In the genomic region with DNA sequence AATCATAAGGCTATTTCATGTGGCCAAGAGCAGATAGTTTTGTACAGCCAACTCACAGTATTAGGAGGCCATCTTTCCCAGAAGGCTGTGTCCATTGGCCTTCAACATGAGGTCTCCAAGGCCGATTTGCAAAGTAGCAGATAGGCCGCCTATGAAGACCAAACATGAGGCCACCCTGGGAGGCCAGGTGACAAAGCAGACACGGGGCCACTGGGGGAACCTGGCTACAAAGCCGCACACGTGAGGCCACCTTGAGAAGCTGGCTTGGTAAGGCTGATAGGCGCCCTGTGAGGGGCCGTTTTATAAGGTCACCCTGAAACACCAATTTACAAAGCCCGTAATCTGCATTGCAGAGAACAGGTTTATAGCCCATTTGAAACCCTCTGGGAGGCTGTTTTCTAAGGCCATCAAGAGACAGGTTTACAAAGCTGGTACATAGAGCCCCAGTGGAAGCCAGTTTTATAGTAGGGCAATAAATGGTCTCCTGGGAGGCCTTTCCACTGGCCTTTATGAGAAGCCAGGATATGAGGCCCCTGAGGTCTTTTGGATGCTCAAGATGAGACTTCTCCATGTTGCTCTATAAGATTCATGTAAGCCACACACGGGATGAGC, we compare ENCODE assay signal across 24 cellular contexts. TPM values are rescaled to one million over a fixed set of nuclear protein-coding genes. Genes with fewer than 3 reads are reported as not detected.
DNase-seq lines count a peak whose midpoint lies in the region; ATAC-seq, FAIRE-seq and TF ChIP-seq lines count a peak whose summit lies in the region.
"Had no signal": no experiment of that assay in that cellular context is flagged by ENCODE, and none has a peak within 500 bp of the region (broad histone marks: within the 10 kb centered on the region; RNA-seq: fewer than 3 reads in every experiment).

No MANE protein-coding gene starts in this region.

- DNase-seq in HepG2 (ENCODE audit: low spot score) (no peak), colonic mucosa (no peak), transverse colon (no peak), NCI-H1694 treated with DMSO at 0.1 percent for 48 hours (lab: John Stamatoyannopoulos, UW) (no peak), OCI-M2 (lab: John Stamatoyannopoulos, UW; ENCODE audit: unreplicated experiment) (no peak), glomerular visceral epithelial cell (ENCODE audit: extremely low spot score) (no peak)
- DNase-seq: Calu3, Kasumi-1, NCI-H1105, NCI-H1436 treated with DMSO at 0.1 percent for 48 hours, NCI-H1930, NCI-H2107, NCI-H524 treated with DMSO at 0.1 percent for 48 hours, NCI-H774, PC-3, SJCRH30 had no signal

- TF ChIP-seq POLR2A in HepG2 (IDR thresholded peaks at IDR 0.05; ENCODE audit: insufficient read depth in 1 of 2, low read depth in 2 of 2, low read length in 2 of 2) (no peak), transverse colon (IDR thresholded peaks at IDR 0.05) (no peak)

- H3K27me3 ChIP-seq in liver (ENCODE audit: control insufficient read depth in 4 of 4, insufficient read depth in 4 of 4, low read length in 3 of 4) (no peaks in the 10 kb centered on the region), HepG2 (ENCODE audit: control insufficient read depth in 1 of 2, insufficient read depth in 2 of 2, low read length in 2 of 2) (no peaks in the 10 kb centered on the region; a peak in 1 of 5 replicates), colonic mucosa (no peaks in the 10 kb centered on the region), mucosa of rectum (ENCODE audit: control insufficient read depth in 2 of 2, insufficient read depth in 2 of 2, low read length in 2 of 2) (no peaks in the 10 kb centered on the region), transverse colon (no peaks in the 10 kb centered on the region)
- H3K27me3 ChIP-seq: SJCRH30 had no signal

- no peak overlapping the region for H2AFZ ChIP-seq in HepG2 (ENCODE audit: low read length)

- 88% methylated on average over 9 of the region's 9 CpGs for WGBS in liver
- WGBS in HepG2 (ENCODE audit: low lambda C conversion rate): 95% methylated on average over 7 of the region's 9 CpGs
- 61% methylated on average over 9 of the region's 9 CpGs; no CpG with 5 or more reads in 1 of the 2 donors for whole genome bisulfite sequencing in transverse colon (ENCODE audit: low coverage in 1 of 2), 2 donors

- TF ChIP-seq RAD21 in liver (IDR thresholded peaks at IDR 0.05): no peak
- no peak for TF ChIP-seq RAD21 in HepG2 (CRISPR knock-in tag; IDR thresholded peaks at IDR 0.05)

- no peak for ATAC-seq in HepG2
- ATAC-seq: PC-3, Right ventricle myocardium inferior, SK-N-SH treated with all-trans-retinoic acid at 6 μM for 48 hours had no signal

- intact Hi-C loops in HepG2 (cut with micrococcal nuclease; ENCODE audit: unreplicated experiment): no loop called here
- intact Hi-C loops in colonic mucosa (cut with DNase I): no loop called here
- intact Hi-C loops in transverse colon (cut with DNase I; ENCODE audit: low total_unique reads): no loop called here

- in situ Hi-C loops in HepG2 (cut with HindIII; ENCODE audit: extremely low pct_ligation_motif_present, low pct_unique_long_range_greater_than_20kb): no loop called here
- in situ Hi-C loops in transverse colon (cut with MboI; ENCODE audit: low pct_ligation_motif_present in 1 of 4, low pct_unique_long_range_greater_than_20kb in 1 of 4, low sequenced_read_pairs in 3 of 4): no loop called here

- H4K20me1 ChIP-seq in HepG2 (ENCODE audit: insufficient read depth, low read length): no peaks in the 10 kb centered on the region

- no peak overlapping the region for H3K4me2 ChIP-seq in HepG2 (ENCODE audit: low read depth, low read length)

- peaks cover 5% of the 10 kb centered on the region for H3K79me2 ChIP-seq in HepG2 (ENCODE audit: insufficient read depth, low read length)

- FAIRE-seq in HepG2 (lab: Jason Lieb, UNC): no peak
- FAIRE-seq: GM19239, H54 had no signal

- TF ChIP-seq CTCF in liver (IDR thresholded peaks at IDR 0.05; ENCODE audit: low read depth, low read length, missing input control): no peak
- TF ChIP-seq CTCF in HepG2 (CRISPR knock-in tag; IDR thresholded peaks at IDR 0.05): no peak
- TF ChIP-seq CTCF in colonic mucosa (IDR thresholded peaks at IDR 0.05): no peak
- TF ChIP-seq CTCF in transverse colon (IDR thresholded peaks at IDR 0.05): no peak

- H3K4me3 ChIP-seq in liver (ENCODE audit: low read depth in 1 of 3, low read length in 3 of 3) (no peak overlapping the region), HepG2 (replicated peaks in 1 of 3; ENCODE audit: insufficient read depth in 1 of 3, low read depth in 2 of 3, low read length in 3 of 3) (no peak overlapping the region), colonic mucosa (no peak overlapping the region), mucosa of rectum (ENCODE audit: low read length in 2 of 2) (peak overlapping the region; percentile 29 to 41), transverse colon (no peak overlapping the region)
- H3K4me3 ChIP-seq: SJCRH30 had no signal

- CTCF ChIA-PET in HepG2 (lab: Yijun Ruan, JAX; ENCODE audit: low intra/inter-chr PET ratio, low total read pairs): no interaction called here

- POLR2A ChIA-PET in HepG2 (lab: Yijun Ruan, JAX): no interaction called here

- peaks cover 20 to 58% (median 40%) of the 10 kb centered on the region in 4 donors for H3K4me1 ChIP-seq in liver (ENCODE audit: control insufficient read depth in 4 of 4, insufficient read depth in 4 of 4, low read length in 3 of 4)
- H3K4me1 ChIP-seq in HepG2 (ENCODE audit: insufficient read depth, low read length): peaks cover 27% of the 10 kb centered on the region
- H3K4me1 ChIP-seq in colonic mucosa: peaks cover 16% of the 10 kb centered on the region
- H3K4me1 ChIP-seq in mucosa of rectum (ENCODE audit: control insufficient read depth in 2 of 2, insufficient read depth in 2 of 2, low read length in 2 of 2): peaks cover 8 to 27% of the 10 kb centered on the region in 2 donors
- peaks cover 6 to 32% (median 20%) of the 10 kb centered on the region in 4 donors for H3K4me1 ChIP-seq in transverse colon
- H3K4me1 ChIP-seq: SJCRH30 had no signal

- peak overlapping the region; percentile 46 to 84 for H3K27ac ChIP-seq in liver (ENCODE audit: low read depth in 1 of 2, low read length in 2 of 2)
- H3K27ac ChIP-seq in HepG2 (ENCODE audit: extremely low read length, insufficient read depth, low read length): no peak overlapping the region
- H3K27ac ChIP-seq in colonic mucosa: peak overlapping the region; percentile 37
- H3K27ac ChIP-seq in mucosa of rectum (ENCODE audit: low read depth in 2 of 2, low read length in 2 of 2): peak overlapping the region; percentile 52 to 85
- H3K27ac ChIP-seq in transverse colon: peak overlapping the region; percentile 61 to 71 (median 67)
- H3K27ac ChIP-seq: 22Rv1, HL-60, SJCRH30 had no signal

- TF ChIP-seq EP300 in HepG2 (IDR thresholded peaks at IDR 0.05; ENCODE audit: low read depth in 2 of 2, low read length in 2 of 2) (no peak), HepG2 (CRISPR knock-in tag; IDR thresholded peaks at IDR 0.05; ENCODE audit: borderline replicate concordance) (no peak), transverse colon (IDR thresholded peaks at IDR 0.05; ENCODE audit: low read depth) (no peak)

- H3K36me3 ChIP-seq in liver (ENCODE audit: control insufficient read depth in 4 of 4, insufficient read depth in 3 of 4, low read depth in 1 of 4, low read length in 3 of 4): peaks cover 0 to 3% (median 3%) of the 10 kb centered on the region in 4 donors
- H3K36me3 ChIP-seq in HepG2 (replicated peaks in 1 of 2; ENCODE audit: control insufficient read depth in 1 of 2, insufficient read depth in 2 of 2, low read length in 2 of 2): peaks cover 3 to 8% of the 10 kb centered on the region in 2 experiments; a peak in 4 of 5 replicates
- H3K36me3 ChIP-seq in colonic mucosa: no peaks in the 10 kb centered on the region
- H3K36me3 ChIP-seq in mucosa of rectum (ENCODE audit: control insufficient read depth in 2 of 2, insufficient read depth in 2 of 2, low read length in 2 of 2): peaks cover 6 to 12% of the 10 kb centered on the region in 2 donors
- no peaks in the 10 kb centered on the region for H3K36me3 ChIP-seq in transverse colon
- H3K36me3 ChIP-seq: SJCRH30 had no signal

- no TSS peak for BruUV-seq in HepG2 (replicated peaks; lab: Mats Ljungman, UMichigan)

- H3K9me3 ChIP-seq in liver (ENCODE audit: control insufficient read depth in 4 of 4, low read length in 3 of 4) (no peaks in the 10 kb centered on the region), HepG2 (ENCODE audit: low read length) (no peaks in the 10 kb centered on the region), colonic mucosa (no peaks in the 10 kb centered on the region), mucosa of rectum (ENCODE audit: control insufficient read depth in 2 of 2, low read length in 2 of 2) (no peaks in the 10 kb centered on the region), transverse colon (no peaks in the 10 kb centered on the region)
- H3K9me3 ChIP-seq: SJCRH30 had no signal

- H3K9ac ChIP-seq in liver (ENCODE audit: low read depth in 1 of 2, low read length in 2 of 2) (no peak overlapping the region), HepG2 (ENCODE audit: insufficient read depth, low read depth, low read length) (no peak overlapping the region), colonic mucosa (ENCODE audit: low read depth in 2 of 2, low read length in 2 of 2) (no peak overlapping the region), mucosa of rectum (ENCODE audit: low read depth in 1 of 2, low read length in 2 of 2) (peak overlapping the region in 1 of 2 donors; percentile 5)

RNA-seq across cellular contexts. Expression of gene KDM8, which starts 4.9 kb away (rescaled TPM):
- total RNA-seq in liver (100 to 1,000 TPM in 1 of 2 donors, 1 to 10 TPM in 1; 4.6 to 198 TPM), HepG2 (2016; rRNA removed; fragmentation: Illumina TruSeq; extraction: Trizol) (5.2 and 8.6 TPM in 2 replicates), colonic mucosa (1 to 10 TPM; 5.2 to 7.1 TPM), transverse colon (10 to 100 TPM in 2 of 4 donors, 1 to 10 TPM in 2; 4.4 to 14.2 (median 9.2) TPM)
- polyA plus RNA-seq in liver (10 to 100 TPM; 96.7 to 98.7 TPM), HepG2 (2011; rRNA removed) (3.3 and 4.0 TPM in 2 replicates)
- total RNA-seq in HepG2 (2016; cell fraction: cytosol; rRNA removed; fragmentation: Illumina TruSeq; extraction: Trizol; ENCODE audit: low read depth): 4.8 and 8.6 TPM in 2 replicates
- total RNA-seq in HepG2 (2016; cell fraction: insoluble cytoplasmic fraction; rRNA removed; fragmentation: Illumina TruSeq; extraction: Trizol): 6.8 and 8.9 TPM in 2 replicates
- total RNA-seq in HepG2 (2016; cell fraction: membrane; rRNA removed; fragmentation: Illumina TruSeq; extraction: Trizol): 5.4 and 6.5 TPM in 2 replicates
- 10.5 and 11.8 TPM in 2 replicates for total RNA-seq in HepG2 (2016; cell fraction: nucleus; rRNA removed; fragmentation: Illumina TruSeq; extraction: Trizol)
- 1.7 and 1.8 TPM in 2 replicates for polyA plus RNA-seq in HepG2 (2011; cell fraction: cytosol; rRNA removed)
- 18.0 and 23.0 TPM in 2 replicates for polyA plus RNA-seq in HepG2 (2011; cell fraction: nucleus; rRNA removed)
- 3.3 and 3.7 TPM in 2 replicates for polyA plus RNA-seq in HepG2 (2012)
- polyA plus RNA-seq in HepG2 (2016; cell fraction: cytosol; fragmentation: Illumina TruSeq; extraction: Trizol; ENCODE audit: low read depth): 1.4 and 2.0 TPM in 2 replicates
- polyA plus RNA-seq in HepG2 (2016; cell fraction: insoluble cytoplasmic fraction; fragmentation: Illumina TruSeq; extraction: Trizol; ENCODE audit: low read depth): 8.2 and 9.2 TPM in 2 replicates
- 2.7 and 2.8 TPM in 2 replicates for polyA plus RNA-seq in HepG2 (2016; cell fraction: membrane; fragmentation: Illumina TruSeq; extraction: Trizol; ENCODE audit: low read depth)
- 14.1 and 16.6 TPM in 2 replicates for polyA plus RNA-seq in HepG2 (2016; cell fraction: nucleus; fragmentation: Illumina TruSeq; extraction: Trizol; ENCODE audit: insufficient read depth, low read depth)
- 8.5 and 15.7 TPM in 2 replicates for polyA minus RNA-seq in HepG2 (2011; rRNA and poly(A)+ RNA removed; ENCODE audit: low replicate concordance)
- polyA minus RNA-seq in HepG2 (2011; cell fraction: cytosol; rRNA and poly(A)+ RNA removed): 1.7 and 2.4 TPM in 2 replicates
- 13.1 and 14.7 TPM in 2 replicates for polyA minus RNA-seq in HepG2 (2011; cell fraction: nucleus; rRNA and poly(A)+ RNA removed)

Comparison
In these comparisons a context has a peak if more than half of its experiments do, and no peak if none do; other contexts are left out.
1. H3K4me3 ChIP-seq: peak in mucosa of rectum (2 of 2); none in liver (0 of 3), HepG2 (0 of 3), colonic mucosa (single experiment) and transverse colon (0 of 4).